In the genomic region with DNA sequence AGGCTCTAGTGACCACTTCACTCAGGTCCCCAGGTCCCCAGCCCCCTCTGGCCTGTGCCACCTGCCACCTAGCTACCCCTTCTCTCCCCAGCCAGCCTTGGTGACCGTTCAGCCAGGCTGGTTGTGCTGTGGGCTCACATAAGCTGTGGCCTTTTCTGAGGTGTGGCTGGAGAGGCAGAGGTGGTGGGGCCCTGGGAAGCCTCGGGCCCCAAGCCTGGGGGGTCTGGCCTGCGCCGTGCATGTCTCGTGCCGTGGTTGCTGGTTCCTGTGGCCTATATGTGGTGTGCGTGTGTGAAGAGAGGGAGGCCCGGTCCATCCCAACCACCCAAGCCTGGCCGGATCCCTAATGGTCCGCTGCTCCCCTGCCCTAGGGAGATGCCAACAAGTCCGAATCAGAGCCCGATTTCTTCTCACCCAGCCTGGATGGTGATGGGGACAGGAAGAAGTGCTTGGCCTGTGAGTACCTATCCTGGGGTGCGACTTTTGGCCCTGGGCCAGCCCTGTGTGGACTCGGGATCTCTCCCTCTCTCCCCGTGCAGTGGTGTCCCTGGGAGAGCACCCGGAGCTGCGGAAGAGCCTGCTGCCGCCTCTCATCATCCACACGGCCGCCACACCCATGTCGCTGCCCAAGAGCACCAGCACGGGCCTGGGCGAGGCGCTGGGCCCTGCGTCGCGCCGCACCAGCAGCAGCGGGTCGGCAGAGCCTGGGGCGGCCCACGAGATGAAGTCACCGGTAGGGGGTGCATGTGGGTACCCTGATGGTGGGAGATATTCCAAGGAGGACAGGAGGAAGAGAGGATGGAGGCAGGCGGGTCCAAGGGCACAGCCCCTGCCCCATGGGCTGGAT, we compare ENCODE assay signal across 11 cellular contexts. TPM values are rescaled to one million over a fixed set of nuclear protein-coding genes. Genes with fewer than 3 reads are reported as not detected.
DNase-seq lines count a peak whose midpoint lies in the region; FAIRE-seq and TF ChIP-seq lines count a peak whose summit lies in the region.
"Had no signal": no experiment of that assay in that cellular context is flagged by ENCODE, and none has a peak within 500 bp of the region (broad histone marks: within the 10 kb centered on the region; RNA-seq: fewer than 3 reads in every experiment).

No MANE protein-coding gene starts in this region.

- no peak overlapping the region for H3K56ac ChIP-seq in H1 (replicated peaks; ENCODE audit: insufficient read length, low read depth, low read length)

- no peaks in the 10 kb centered on the region for H3K36me3 Mint-ChIP-seq in Calu3 (ENCODE audit: insufficient read depth, unreplicated experiment)
- H3K36me3 Mint-ChIP-seq: activated naive CD4-positive, alpha-beta T cell treated with anti-CD3 and anti-CD28 coated beads, Interleukin-2, amount 10 ng/mL, durations not matched to agents 7 days and 5 days had no signal

- H3K14ac ChIP-seq in H1 (ENCODE audit: insufficient read length) = no peak overlapping the region

- H4K20me1 ChIP-seq in H1 (replicated peaks in 1 of 2; ENCODE audit: control insufficient read depth in 1 of 2, insufficient read depth in 2 of 2, low read length in 2 of 2) = peaks cover 2 to 3% of the 10 kb centered on the region in 2 experiments

- 52% methylated on average over 31 of the region's 34 CpGs; no CpG with 5 or more reads in 1 of the 2 experiments for WGBS in H1 (ENCODE audit: extremely low coverage in 1 of 2, insufficient coverage in 1 of 2, insufficient read length in 1 of 2, insufficient replicate concordance in 2 of 2, low coverage in 1 of 2, low lambda C conversion rate in 2 of 2, missing lambda C conversion rate in 1 of 2), 2 experiments

- H3K23me2 ChIP-seq in H1 (ENCODE audit: low read depth, low read length) = no peaks in the 10 kb centered on the region

- H3K4me1 Mint-ChIP-seq in Calu3 (ENCODE audit: low read depth, unreplicated experiment) = no peaks in the 10 kb centered on the region
- H3K4me1 Mint-ChIP-seq: activated CD4-positive, alpha-beta T cell treated with anti-CD3 and anti-CD28 coated beads, Interleukin-2, amount 10 ng/mL, durations not matched to agents 24 days and 14 days; activated naive CD4-positive, alpha-beta T cell treated with anti-CD3 and anti-CD28 coated beads, Interleukin-2, amount 10 ng/mL, durations not matched to agents 7 days and 5 days had no signal

- H4K91ac ChIP-seq in H1 (replicated peaks; ENCODE audit: insufficient read length, low read length) = no peak overlapping the region

- no peak overlapping the region; the same call in 1 of the 2 replicates for H3K18ac ChIP-seq in H1 (ENCODE audit: extremely low read depth, low read length)

- no peaks in the 10 kb centered on the region; a peak in 1 of 7 replicates for H3K27me3 ChIP-seq in H1 (replicated peaks in 1 of 4; ENCODE audit: control insufficient read depth in 3 of 4, extremely low read depth in 1 of 4, insufficient read depth in 3 of 4, low read length in 3 of 4)

- H2AFZ ChIP-seq in H1 (ENCODE audit: low read length) = no peak overlapping the region

- no peak overlapping the region for H3K4me3 Mint-ChIP-seq in Calu3 (ENCODE audit: low read depth, unreplicated experiment)
- H3K4me3 Mint-ChIP-seq: activated CD4-positive, alpha-beta T cell treated with anti-CD3 and anti-CD28 coated beads, Interleukin-2, amount 10 ng/mL, durations not matched to agents 24 days and 14 days; activated naive CD4-positive, alpha-beta T cell treated with anti-CD3 and anti-CD28 coated beads, Interleukin-2, amount 10 ng/mL, durations not matched to agents 7 days and 5 days had no signal

- no peak overlapping the region for H2BK20ac ChIP-seq in H1 (ENCODE audit: low read length)

- H3K79me2 ChIP-seq in H1 (ENCODE audit: control insufficient read depth in 1 of 2, insufficient read depth in 2 of 2, low read length in 2 of 2) = no peaks in the 10 kb centered on the region

- no peak overlapping the region for H2BK120ac ChIP-seq in H1 (replicated peaks; ENCODE audit: low read depth, low read length)

- H3K4ac ChIP-seq in H1 (replicated peaks; ENCODE audit: insufficient read length, low read depth, low read length) = no peak overlapping the region

- H3K9me3 ChIP-seq in H1 (ENCODE audit: insufficient read depth in 2 of 2, low read depth in 1 of 2, low read length in 1 of 2) = no peaks in the 10 kb centered on the region

- TF ChIP-seq RAD21 in H1 (IDR thresholded peaks at IDR 0.05 in 1 of 2, conservative IDR thresholded peaks at IDR 0.05 in 1 of 2; ENCODE audit: low read depth in 2 of 2, low read length in 2 of 2) = peak; percentile 37 to 68

- H3K4me1 ChIP-seq in H1 (replicated peaks in 1 of 4; ENCODE audit: control insufficient read depth in 3 of 4, insufficient read depth in 4 of 4, low read length in 3 of 4) = peaks cover 0 to 12% (median 7%) of the 10 kb centered on the region in 4 experiments; a peak in 6 of 7 replicates

- peak overlapping the region; percentile 58 for H4K8ac ChIP-seq in H1 (ENCODE audit: extremely low read depth, insufficient read depth, low read length)

- no peak overlapping the region for H3K4me2 ChIP-seq in H1 (ENCODE audit: insufficient read depth in 1 of 2, low read depth in 2 of 2, low read length in 2 of 2)

- DNase-seq in Calu3 = peak; percentile 67
- DNase-seq in HT-29 (ENCODE audit: low spot score) = peak; percentile 34
- DNase-seq in H1 (ENCODE audit: low read depth in 1 of 2, low spot score in 2 of 2) = peak; percentile 38 to 88
- DNase-seq in lung microvascular endothelial cell (ENCODE audit: low read depth in 2 of 2) = peak; percentile 18 to 29
- no peak for DNase-seq in stimulated activated CD8-positive, alpha-beta memory T cell treated with anti-CD3 and anti-CD28 coated beads, Interleukin-4, amount 100 ng/mL, for 48 hours
- DNase-seq in GM19238 (ENCODE audit: insufficient read length, low spot score) = no peak
- DNase-seq in putamen (ENCODE audit: low spot score) = no peak
- no peak for DNase-seq in NCI-H146 (lab: John Stamatoyannopoulos, UW)
- DNase-seq: activated CD4-positive, alpha-beta T cell treated with anti-CD3 and anti-CD28 coated beads, Interleukin-2, amount 10 ng/mL, durations not matched to agents 24 days and 14 days; activated naive CD4-positive, alpha-beta T cell treated with anti-CD3 and anti-CD28 coated beads, Interleukin-2, amount 10 ng/mL, durations not matched to agents 7 days and 5 days had no signal

- no peak overlapping the region for H3K4me3 ChIP-seq in H1 (ENCODE audit: extremely low read depth in 1 of 4, insufficient read depth in 2 of 4, low read depth in 3 of 4, low read length in 4 of 4)

- TF ChIP-seq CTCF in Calu3 (IDR thresholded peaks at IDR 0.05; ENCODE audit: unreplicated experiment) (peak; percentile 63), H1 (IDR thresholded peaks at IDR 0.05; ENCODE audit: control extremely low read depth in 1 of 3, insufficient read depth in 1 of 3, low read depth in 1 of 3, low read length in 3 of 3) (peak; percentile 74 to 83 (median 79))

- peaks cover 97% of the 10 kb centered on the region for H3K27me3 Mint-ChIP-seq in Calu3 (ENCODE audit: unreplicated experiment)
- H3K27me3 Mint-ChIP-seq: activated CD4-positive, alpha-beta T cell treated with anti-CD3 and anti-CD28 coated beads, Interleukin-2, amount 10 ng/mL, durations not matched to agents 24 days and 14 days had no signal

- no peak for TF ChIP-seq POLR2A in H1 (IDR thresholded peaks at IDR 0.05; ENCODE audit: control extremely low read depth in 1 of 2, low read depth in 2 of 2, low read length in 2 of 2)

- H4K5ac ChIP-seq in H1 (ENCODE audit: insufficient read length, low read depth, low read length) = no peak overlapping the region

- no peak overlapping the region for H2BK5ac ChIP-seq in H1 (ENCODE audit: low read depth, low read length)

- FAIRE-seq in H1 (lab: Jason Lieb, UNC) = no peak

- intact Hi-C loops in Calu3 (cut with micrococcal nuclease; ENCODE audit: unreplicated experiment) = no loop called here

- no peaks in the 10 kb centered on the region for H3K9me3 Mint-ChIP-seq in Calu3 (ENCODE audit: low read depth, unreplicated experiment)
- H3K9me3 Mint-ChIP-seq: activated CD4-positive, alpha-beta T cell treated with anti-CD3 and anti-CD28 coated beads, Interleukin-2, amount 10 ng/mL, durations not matched to agents 24 days and 14 days; activated naive CD4-positive, alpha-beta T cell treated with anti-CD3 and anti-CD28 coated beads, Interleukin-2, amount 10 ng/mL, durations not matched to agents 7 days and 5 days had no signal

- no peaks in the 10 kb centered on the region for H3K79me1 ChIP-seq in H1 (ENCODE audit: low read depth, low read length)

- TF ChIP-seq EP300 in H1 (IDR thresholded peaks at IDR 0.05; ENCODE audit: borderline replicate concordance in 1 of 2, low read depth in 2 of 2, low read length in 2 of 2) = no peak

- POLR2A ChIA-PET in H1 (lab: Charles Lee; ENCODE audit: partially characterized antibody) = interaction anchor here (1.1 kb wide), 1 partner anchor 10 kb away, joined by 4 read pairs; no protein-coding TSS in a partner anchor

- no peak overlapping the region for H3K27ac Mint-ChIP-seq in Calu3 (ENCODE audit: unreplicated experiment)
- H3K27ac Mint-ChIP-seq: activated CD4-positive, alpha-beta T cell treated with anti-CD3 and anti-CD28 coated beads, Interleukin-2, amount 10 ng/mL, durations not matched to agents 24 days and 14 days; activated naive CD4-positive, alpha-beta T cell treated with anti-CD3 and anti-CD28 coated beads, Interleukin-2, amount 10 ng/mL, durations not matched to agents 7 days and 5 days had no signal

- CTCF ChIA-PET in Calu3 (lab: Charles Lee) (no interaction called here), H1 (lab: Charles Lee; ENCODE audit: partially characterized antibody) (interaction anchor here (0.7 to 6.4 kb wide), 19 partner anchors 9 to 120 kb away, joined by 3 to 49 read pairs (median 4); no protein-coding TSS in a partner anchor)

- no TSS peak for BruUV-seq in Calu3 (replicated peaks; lab: Mats Ljungman, UMichigan)

- no peak overlapping the region for H3K9ac ChIP-seq in H1 (replicated peaks in 1 of 4; ENCODE audit: extremely low read depth in 1 of 4, low read depth in 3 of 4, low read length in 3 of 4)

- no peaks in the 10 kb centered on the region for H3K36me3 ChIP-seq in H1 (ENCODE audit: control insufficient read depth in 2 of 4, insufficient read depth in 4 of 4, low read length in 3 of 4)

- no peak overlapping the region for H3K23ac ChIP-seq in H1 (ENCODE audit: insufficient read length)

- no peak overlapping the region for H3K27ac ChIP-seq in H1 (ENCODE audit: low read depth, low read length)

- no peak overlapping the region for H2BK15ac ChIP-seq in H1 (ENCODE audit: low read length)

- no peak overlapping the region for H2AK5ac ChIP-seq in H1 (ENCODE audit: low read depth, low read length)

- H2BK12ac ChIP-seq in H1 (ENCODE audit: low read depth, low read length) = 0 out of 2 replicates have a peak overlapping the region, but pooled peaks have one; percentile 17

RNA-seq across cellular contexts. Expression of gene CACNA1G, which starts 35.9 kb away (rescaled TPM):
- total RNA-seq in Calu3 (2022) (not detected in 2 replicates), lung microvascular endothelial cell (not detected in 2 replicates)
- total RNA-seq in HT-29 (2014; rRNA removed; shearing (Covaris generic)) = 0.05 and 0.57 TPM in 2 replicates
- total RNA-seq in H1 (2021; fragmentation: NEBNext Ultra II Directional; extraction: Animal tissue kit (Norgen Biotek cat#: 25700)) = 4.8 and 4.9 TPM in 2 replicates
- polyA plus RNA-seq in H1 (2011; rRNA removed) = 2.9 and 4.8 TPM in 2 replicates
- polyA plus RNA-seq in H1 (2011; cell fraction: cytosol; rRNA removed) = 3.4 TPM
- polyA plus RNA-seq in H1 (2011; cell fraction: nucleus; rRNA removed) = 10.8 TPM
- 4.0 to 4.7 TPM (median 4.5 TPM) in 4 replicates for polyA plus RNA-seq in H1 (2012, experiment 1 of 2)
- 4.1 TPM for polyA plus RNA-seq in H1 (2012, experiment 2 of 2)
- polyA plus RNA-seq in H1 (2013, experiment 1 of 2) = 2.5 TPM
- polyA plus RNA-seq in H1 (2013, experiment 2 of 2) = 2.6 TPM
- polyA minus RNA-seq in H1 (2011; rRNA and poly(A)+ RNA removed) = 5.9 and 6.1 TPM in 2 replicates
- polyA minus RNA-seq in H1 (2011; cell fraction: cytosol; rRNA and poly(A)+ RNA removed) = 3.8 TPM
- polyA minus RNA-seq in H1 (2011; cell fraction: nucleus; rRNA and poly(A)+ RNA removed) = 7.7 TPM
- total RNA-seq: dermis microvascular lymphatic vessel endothelial cell had no signal

RNA-seq across cellular contexts. Expression of gene ABCC3, which starts 38.3 kb away (rescaled TPM):
- total RNA-seq in Calu3 (2022) (88.0 and 125 TPM in 2 replicates), lung microvascular endothelial cell (0.40 and 1.7 TPM in 2 replicates)
- total RNA-seq in HT-29 (2014; rRNA removed; shearing (Covaris generic)) = 286 and 313 TPM in 2 replicates
- total RNA-seq in H1 (2021; fragmentation: NEBNext Ultra II Directional; extraction: Animal tissue kit (Norgen Biotek cat#: 25700)) = 0.37 and 0.71 TPM in 2 replicates
- 0.22 and 0.35 TPM in 2 replicates for polyA plus RNA-seq in H1 (2011; rRNA removed)
- polyA plus RNA-seq in H1 (2011; cell fraction: cytosol; rRNA removed) = 0.40 TPM
- 2.4 TPM for polyA plus RNA-seq in H1 (2011; cell fraction: nucleus; rRNA removed)
- 0.54 to 0.84 TPM (median 0.60 TPM) in 4 replicates for polyA plus RNA-seq in H1 (2012, experiment 1 of 2)
- 0.17 TPM for polyA plus RNA-seq in H1 (2012, experiment 2 of 2)
- polyA plus RNA-seq in H1 (2013, experiment 1 of 2) = 0.20 TPM
- 0.37 TPM for polyA plus RNA-seq in H1 (2013, experiment 2 of 2)
- 0.35 and 1.1 TPM in 2 replicates for polyA minus RNA-seq in H1 (2011; rRNA and poly(A)+ RNA removed)
- polyA minus RNA-seq in H1 (2011; cell fraction: cytosol; rRNA and poly(A)+ RNA removed) = 1.5 TPM
- polyA minus RNA-seq in H1 (2011; cell fraction: nucleus; rRNA and poly(A)+ RNA removed) = 0.40 TPM
- total RNA-seq: activated CD4-positive, alpha-beta T cell treated with anti-CD3 and anti-CD28 coated beads, Interleukin-2, amount 10 ng/mL, durations not matched to agents 24 days and 14 days had no signal

RNA-seq across cellular contexts. Expression of gene SPATA20, which starts 49.4 kb away (rescaled TPM):
- total RNA-seq in Calu3 (2022) (33.2 and 47.8 TPM in 2 replicates), lung microvascular endothelial cell (22.2 and 31.4 TPM in 2 replicates)
- total RNA-seq in HT-29 (2014; rRNA removed; shearing (Covaris generic)) = 37.5 and 44.9 TPM in 2 replicates
- total RNA-seq in H1 (2021; fragmentation: NEBNext Ultra II Directional; extraction: Animal tissue kit (Norgen Biotek cat#: 25700)) = 16.2 and 16.7 TPM in 2 replicates
- 17.5 and 23.2 TPM in 2 replicates for polyA plus RNA-seq in H1 (2011; rRNA removed)
- 18.3 TPM for polyA plus RNA-seq in H1 (2011; cell fraction: cytosol; rRNA removed)
- polyA plus RNA-seq in H1 (2011; cell fraction: nucleus; rRNA removed) = 124 TPM
- polyA plus RNA-seq in H1 (2012, experiment 1 of 2) = 10.5 to 22.8 TPM (median 22.0 TPM) in 4 replicates
- polyA plus RNA-seq in H1 (2012, experiment 2 of 2) = 15.5 TPM
- polyA plus RNA-seq in H1 (2013, experiment 1 of 2) = 16.1 TPM
- 14.2 TPM for polyA plus RNA-seq in H1 (2013, experiment 2 of 2)
- 9.0 and 10.5 TPM in 2 replicates for polyA minus RNA-seq in H1 (2011; rRNA and poly(A)+ RNA removed)
- 10.6 TPM for polyA minus RNA-seq in H1 (2011; cell fraction: cytosol; rRNA and poly(A)+ RNA removed)
- 32.9 TPM for polyA minus RNA-seq in H1 (2011; cell fraction: nucleus; rRNA and poly(A)+ RNA removed)

Comparison
In these comparisons a context has a peak if more than half of its experiments do, and no peak if none do; other contexts are left out.
1. DNase-seq: peak in Calu3 (single experiment), HT-29 (single experiment), H1 (2 of 2) and lung microvascular endothelial cell (2 of 2); none in stimulated activated CD8-positive, alpha-beta memory T cell treated with anti-CD3 and anti-CD28 coated beads, Interleukin-4, amount 100 ng/mL, for 48 hours (single experiment), GM19238 (single experiment), putamen (single experiment) and NCI-H146 (single experiment).
2. RNA of gene ABCC3, which starts 38.3 kb away (total RNA-seq): 286 to 313 TPM in HT-29 and 88.0 to 125 TPM in Calu3; 0.40 to 1.7 TPM in lung microvascular endothelial cell and 0.37 to 0.71 TPM in H1; every median in the first group is over 10 times any median in the second.